In genomic region chr9:107819772-107820171, GRCh38 we compare ENCODE assay signal across 13 cellular contexts.
A peak's percentile ranks its signal among the peaks of the same experiment; 100 is the strongest.
DNase-seq lines count a peak whose midpoint lies in the region; ATAC-seq and TF ChIP-seq lines count a peak whose summit lies in the region.
"Had no signal": no experiment of that assay in that cellular context is flagged by ENCODE, and none has a peak within 500 bp of the region (broad histone marks: within the 10 kb centered on the region; RNA-seq: fewer than 3 reads in every experiment).

No MANE protein-coding gene starts in this region.

- H3K27ac ChIP-seq in left ventricle myocardium inferior (replicated peaks) (no peak overlapping the region), upper lobe of left lung (no peak overlapping the region)
- H3K27ac ChIP-seq: body of pancreas had no signal

- no peaks in the 10 kb centered on the region for H3K4me1 Mint-ChIP-seq in T-helper 2 cell treated with Interferon-gamma antibody and Interleukin-4, amounts not matched to agents 5 μg/mL and 100 μg/mL, for 36 hours (ENCODE audit: low read depth)
- no peaks in the 10 kb centered on the region for H3K4me1 Mint-ChIP-seq in stimulated activated effector memory CD8-positive, alpha-beta T cell treated with anti-CD3 and anti-CD28 coated beads, Interleukin-12 subunit alpha, Interleukin-12 subunit beta, amount 100 ng/mL, for 72 hours

- DNase-seq in Right ventricle myocardium inferior (ENCODE audit: missing footprints) (no peak), left ventricle myocardium inferior (no peak), NCI-H510A (lab: John Stamatoyannopoulos, UW) (peak; percentile 86), iPS-NIHi7 (ENCODE audit: extremely low spot score) (peak; percentile 26), upper lobe of left lung (peak; percentile 59 to 68), LoVo (ENCODE audit: low spot score) (no peak)
- no peak for DNase-seq in T-helper 2 cell treated with Interferon-gamma antibody and Interleukin-4, amounts not matched to agents 5 μg/mL and 100 μg/mL, for 36 hours (ENCODE audit: low spot score)
- no peak for DNase-seq in stimulated activated effector memory CD8-positive, alpha-beta T cell treated with anti-CD3 and anti-CD28 coated beads, Interleukin-12 subunit alpha, Interleukin-12 subunit beta, amount 100 ng/mL, for 72 hours (ENCODE audit: low spot score in 2 of 2)
- DNase-seq: activated CD4-positive, alpha-beta T cell treated with anti-CD3 and anti-CD28 coated beads, Interleukin-2, amount 50 U/mL, for 48 hours; left cardiac atrium; OCI-M1 had no signal

- H3K27ac Mint-ChIP-seq in T-helper 2 cell treated with Interferon-gamma antibody and Interleukin-4, amounts not matched to agents 5 μg/mL and 100 μg/mL, for 36 hours: no peak overlapping the region
- H3K27ac Mint-ChIP-seq in stimulated activated effector memory CD8-positive, alpha-beta T cell treated with anti-CD3 and anti-CD28 coated beads, Interleukin-12 subunit alpha, Interleukin-12 subunit beta, amount 100 ng/mL, for 72 hours: no peak overlapping the region
- H3K27ac Mint-ChIP-seq: T-helper 1 cell treated with Interleukin-12 subunit alpha and Interleukin-12 subunit beta and Interleukin-4 antibody, amounts not matched to agents 30 μg/mL and 1 μg/mL, for 36 hours had no signal

- peak in 1 of 4 donors; percentile 77 for TF ChIP-seq EP300 in upper lobe of left lung (IDR thresholded peaks at IDR 0.05)

- H3K4me1 ChIP-seq in left ventricle myocardium inferior (peaks cover 21% of the 10 kb centered on the region), upper lobe of left lung (peaks cover 0 to 16% (median 11%) of the 10 kb centered on the region in 4 donors)

- H3K9me3 ChIP-seq in left ventricle myocardium inferior (replicated peaks) (no peaks in the 10 kb centered on the region), upper lobe of left lung (no peaks in the 10 kb centered on the region)
- H3K9me3 ChIP-seq: body of pancreas had no signal

- H3K36me3 ChIP-seq in left ventricle myocardium inferior (no peaks in the 10 kb centered on the region), upper lobe of left lung (no peaks in the 10 kb centered on the region)

- no peaks in the 10 kb centered on the region for H3K9me3 Mint-ChIP-seq in T-helper 2 cell treated with Interferon-gamma antibody and Interleukin-4, amounts not matched to agents 5 μg/mL and 100 μg/mL, for 36 hours
- H3K9me3 Mint-ChIP-seq in stimulated activated effector memory CD8-positive, alpha-beta T cell treated with anti-CD3 and anti-CD28 coated beads, Interleukin-12 subunit alpha, Interleukin-12 subunit beta, amount 100 ng/mL, for 72 hours: peaks cover 7% of the 10 kb centered on the region

- H3K27me3 Mint-ChIP-seq in T-helper 2 cell treated with Interferon-gamma antibody and Interleukin-4, amounts not matched to agents 5 μg/mL and 100 μg/mL, for 36 hours (ENCODE audit: low read depth): no peaks in the 10 kb centered on the region

- intact Hi-C loops in Right ventricle myocardium inferior (cut with DNase I) (loop anchor here (10.0 kb wide), 1 partner anchor 85 kb away; no protein-coding TSS in a partner anchor), left ventricle myocardium inferior (cut with micrococcal nuclease) (no loop called here)

- TF ChIP-seq CTCF in left ventricle myocardium inferior (IDR thresholded peaks at IDR 0.05; ENCODE audit: borderline replicate concordance): no peak
- TF ChIP-seq CTCF in upper lobe of left lung (IDR thresholded peaks at IDR 0.05): no peak

- H3K4me3 ChIP-seq in left ventricle myocardium inferior: no peak overlapping the region
- no peak overlapping the region for H3K4me3 ChIP-seq in upper lobe of left lung
- H3K4me3 ChIP-seq: body of pancreas had no signal

- ATAC-seq in Right ventricle myocardium inferior (peak; percentile 25), upper lobe of left lung (ENCODE audit: low FRiP score in 2 of 2) (peak; percentile 61 to 90)
- no peak for ATAC-seq in stimulated activated effector memory CD8-positive, alpha-beta T cell treated with anti-CD3 and anti-CD28 coated beads, Interleukin-12 subunit alpha, Interleukin-12 subunit beta, amount 100 ng/mL, for 72 hours
- ATAC-seq: body of pancreas had no signal

- H3K4me3 Mint-ChIP-seq in T-helper 2 cell treated with Interferon-gamma antibody and Interleukin-4, amounts not matched to agents 5 μg/mL and 100 μg/mL, for 36 hours: no peak overlapping the region
- no peak overlapping the region for H3K4me3 Mint-ChIP-seq in stimulated activated effector memory CD8-positive, alpha-beta T cell treated with anti-CD3 and anti-CD28 coated beads, Interleukin-12 subunit alpha, Interleukin-12 subunit beta, amount 100 ng/mL, for 72 hours
- H3K4me3 Mint-ChIP-seq: T-helper 1 cell treated with Interleukin-12 subunit alpha and Interleukin-12 subunit beta and Interleukin-4 antibody, amounts not matched to agents 30 μg/mL and 1 μg/mL, for 36 hours had no signal

- 65 to 67% methylated on average over 9 of the region's 9 CpGs for WGBS in upper lobe of left lung, 2 donors

- H3K36me3 Mint-ChIP-seq in T-helper 2 cell treated with Interferon-gamma antibody and Interleukin-4, amounts not matched to agents 5 μg/mL and 100 μg/mL, for 36 hours (ENCODE audit: low read depth): no peaks in the 10 kb centered on the region
- no peaks in the 10 kb centered on the region for H3K36me3 Mint-ChIP-seq in stimulated activated effector memory CD8-positive, alpha-beta T cell treated with anti-CD3 and anti-CD28 coated beads, Interleukin-12 subunit alpha, Interleukin-12 subunit beta, amount 100 ng/mL, for 72 hours

- no peak for TF ChIP-seq POLR2A in upper lobe of left lung (IDR thresholded peaks at IDR 0.05)

- H3K27me3 ChIP-seq in left ventricle myocardium inferior (ENCODE audit: low read depth): no peaks in the 10 kb centered on the region
- no peaks in the 10 kb centered on the region for H3K27me3 ChIP-seq in upper lobe of left lung

Comparison
In these comparisons a context has a peak if more than half of its experiments do, and no peak if none do; other contexts are left out.
1. DNase-seq: peak in NCI-H510A (single experiment), iPS-NIHi7 (single experiment) and upper lobe of left lung (2 of 2); none in Right ventricle myocardium inferior (single experiment), left ventricle myocardium inferior (single experiment), T-helper 2 cell treated with Interferon-gamma antibody and Interleukin-4, amounts not matched to agents 5 μg/mL and 100 μg/mL, for 36 hours (single experiment), LoVo (single experiment) and stimulated activated effector memory CD8-positive, alpha-beta T cell treated with anti-CD3 and anti-CD28 coated beads, Interleukin-12 subunit alpha, Interleukin-12 subunit beta, amount 100 ng/mL, for 72 hours (0 of 2).